Comparison of ENCODE assay signal across 9 cellular contexts in genomic region chr4:122450847-122451246, GRCh38. TPM values are rescaled to one million over a fixed set of nuclear protein-coding genes. Genes with fewer than 3 reads are reported as not detected.
DNase-seq lines count a peak whose midpoint lies in the region; ATAC-seq, FAIRE-seq and TF ChIP-seq lines count a peak whose summit lies in the region.
"Had no signal": no experiment of that assay in that cellular context is flagged by ENCODE, and none has a peak within 500 bp of the region (broad histone marks: within the 10 kb centered on the region; RNA-seq: fewer than 3 reads in every experiment).

No MANE protein-coding gene starts in this region.

- in situ Hi-C loops in GM13977 (cut with MboI; ENCODE audit: low pct_unique_long_range_greater_than_20kb, low sequenced_read_pairs, unreplicated experiment), result no loop called here
- in situ Hi-C loops in K562 (cut with MboI), result no loop called here

- no peaks in the 10 kb centered on the region for H3K9me2 ChIP-seq in OCI-LY1 (ENCODE audit: low read depth, low read length)

- no peaks in the 10 kb centered on the region for H3K27me3 ChIP-seq in OCI-LY1 (ENCODE audit: insufficient read depth, low read length)
- H3K27me3 ChIP-seq in K562 (ENCODE audit: control insufficient read depth in 2 of 2, insufficient read depth in 2 of 2, low read length in 2 of 2), result no peaks in the 10 kb centered on the region
- no peaks in the 10 kb centered on the region for H3K27me3 ChIP-seq in stomach

- H4K20me1 ChIP-seq in OCI-LY1 (ENCODE audit: insufficient read depth, low read length) (no peaks in the 10 kb centered on the region), K562 (replicated peaks; ENCODE audit: control insufficient read depth, insufficient read depth, low read length) (no peaks in the 10 kb centered on the region)

- ATAC-seq in K562 (peak; percentile 88), GM18909 (IDR thresholded peaks at IDR 0.05; ENCODE audit: poor library complexity, unreplicated experiment) (no peak)

- POLR2A ChIA-PET in K562 (lab: Yijun Ruan, JAX), result interaction anchor here (0.6 kb wide), 1 partner anchor 14 kb away, joined by 4 read pairs; no protein-coding TSS in a partner anchor

- H3K36me3 ChIP-seq in OCI-LY1 (ENCODE audit: insufficient read depth, low read length) (no peaks in the 10 kb centered on the region), K562 (ENCODE audit: control insufficient read depth, insufficient read depth, low read length) (no peaks in the 10 kb centered on the region), stomach (no peaks in the 10 kb centered on the region)

- FAIRE-seq in K562 (lab: Jason Lieb, UNC), result peak; percentile 75

- no peak overlapping the region for H3K4me2 ChIP-seq in OCI-LY1 (ENCODE audit: low read length)
- no peak overlapping the region for H3K4me2 ChIP-seq in K562 (ENCODE audit: insufficient read depth, low read length)

- BruUV-seq in K562 (replicated peaks; lab: Mats Ljungman, UMichigan), result no TSS peak

- CTCF ChIA-PET in K562 (lab: Yijun Ruan, JAX; ENCODE audit: low intra/inter-chr PET ratio), result interaction anchor here (1.0 kb wide), 1 partner anchor 150 kb away, joined by 3 read pairs; no protein-coding TSS in a partner anchor

- TF ChIP-seq POLR2A in K562 (conservative IDR thresholded peaks at IDR 0.05) (no peak), stomach (IDR thresholded peaks at IDR 0.05) (no peak)

- no peaks in the 10 kb centered on the region for H3K9me1 ChIP-seq in K562 (ENCODE audit: control insufficient read depth, insufficient read depth, low read length)

- H3K4me1 ChIP-seq in OCI-LY1 (ENCODE audit: insufficient read depth, low read length, severe bottlenecking), result no peaks in the 10 kb centered on the region
- H3K4me1 ChIP-seq in K562 (replicated peaks in 1 of 2; ENCODE audit: control insufficient read depth in 2 of 2, insufficient read depth in 2 of 2, low read length in 2 of 2), result no peaks in the 10 kb centered on the region
- no peaks in the 10 kb centered on the region for H3K4me1 ChIP-seq in stomach

- no peak overlapping the region for H3K27ac ChIP-seq in OCI-LY1 (ENCODE audit: low read depth, low read length, poor library complexity, severe bottlenecking)
- H3K27ac ChIP-seq in K562 (ENCODE audit: extremely low read depth, low read depth, low read length), result no peak overlapping the region
- no peak overlapping the region for H3K27ac ChIP-seq in stomach

- H3K79me2 ChIP-seq in OCI-LY1 (ENCODE audit: insufficient read depth, low read length), result no peaks in the 10 kb centered on the region
- no peaks in the 10 kb centered on the region for H3K79me2 ChIP-seq in K562 (ENCODE audit: control insufficient read depth, insufficient read depth, low read length)

- TF ChIP-seq EP300 in K562 (IDR thresholded peaks at IDR 0.05; ENCODE audit: low read length), result no peak
- no peak for TF ChIP-seq EP300 in stomach (IDR thresholded peaks at IDR 0.05)

- H3K4me3 ChIP-seq in OCI-LY1 (ENCODE audit: low read depth, low read length, poor library complexity, severe bottlenecking) (no peak overlapping the region), K562 (no peak overlapping the region), stomach (no peak overlapping the region)

- TF ChIP-seq CTCF in GM13977 (IDR thresholded peaks at IDR 0.05; ENCODE audit: extremely low read depth, insufficient read depth, missing control alignments) (peak; percentile 22), OCI-LY1 (IDR thresholded peaks at IDR 0.05; ENCODE audit: low read length) (peak; percentile 55), K562 (IDR thresholded peaks at IDR 0.05 in 2 of 3, conservative IDR thresholded peaks at IDR 0.05 in 1 of 3; ENCODE audit: insufficient read depth in 2 of 3, low read depth in 1 of 3, low read length in 3 of 3) (peak; percentile 42 to 69 (median 61); a peak in 4 of 6 replicates), stomach (IDR thresholded peaks at IDR 0.05) (no peak)

- DNase-seq in GM13977 (ENCODE audit: low spot score) (no peak), K562 (ENCODE audit: extremely low read depth in 1 of 4, low spot score in 3 of 4) (peak in 2 of 4 experiments; percentile 12 to 34), NOMO-1 (lab: John Stamatoyannopoulos, UW; ENCODE audit: unreplicated experiment in 2 of 2) (no peak), stomach (no peak)
- DNase-seq in stimulated activated CD4-positive, alpha-beta T cell treated with anti-CD3 and anti-CD28 coated beads, Interleukin-1b, Interleukin-23, amount 100 ng/mL, for 48 hours, result peak; percentile 41
- DNase-seq: NCI-H1694 treated with DMSO at 0.1 percent for 48 hours had no signal

- peak in 1 of 2 experiments; percentile 48; a peak in 2 of 4 replicates for TF ChIP-seq RAD21 in K562 (CRISPR knock-in tag; conservative IDR thresholded peaks at IDR 0.05 in 1 of 2, IDR thresholded peaks at IDR 0.05 in 1 of 2)

- no peak overlapping the region for H2AFZ ChIP-seq in OCI-LY1 (ENCODE audit: low read length)
- no peak overlapping the region for H2AFZ ChIP-seq in K562 (ENCODE audit: low read depth, low read length)

- H3K9me3 ChIP-seq in OCI-LY1 (ENCODE audit: low read length) (no peaks in the 10 kb centered on the region), K562 (replicated peaks; ENCODE audit: control insufficient read depth, insufficient read depth, low read depth, low read length) (no peaks in the 10 kb centered on the region), stomach (no peaks in the 10 kb centered on the region)

- H3F3A ChIP-seq in OCI-LY1 (ENCODE audit: insufficient read depth, low read length), result no peaks in the 10 kb centered on the region

- intact Hi-C loops in K562 (cut with micrococcal nuclease) (loop anchor here (2.0 kb wide), 3 partner anchors 126 to 550 kb away; no protein-coding TSS in a partner anchor), stomach (cut with DNase I; ENCODE audit: low total_unique reads) (no loop called here)

- H3K9ac ChIP-seq in OCI-LY1 (ENCODE audit: low read length), result no peak overlapping the region
- H3K9ac ChIP-seq in K562 (ENCODE audit: insufficient read depth in 1 of 2, low read depth in 2 of 2, low read length in 2 of 2), result no peak overlapping the region

TF ChIP-seq in K562, 482 proteins besides CTCF, POLR2A, EP300 and RAD21:
- TF ChIP-seq NCOA2 (IDR thresholded peaks at IDR 0.05; ENCODE audit: partially characterized antibody in 2 of 2) (peak in 1 of 2 experiments; percentile 11), SMC3 (conservative IDR thresholded peaks at IDR 0.05; ENCODE audit: insufficient read depth, low read depth, low read length) (peak; percentile 27; the same call in 1 of the 2 replicates), MXD1 (CRISPR knock-in tag; IDR thresholded peaks at IDR 0.05; ENCODE audit: borderline replicate concordance, poor library complexity, severe bottlenecking) (no peak)
TF ChIP-seq in K562: peak in this region for 2.

RNA-seq across cellular contexts. Expression of gene IL2, which starts 5.7 kb away (rescaled TPM):
- not detected in 2 replicates for total RNA-seq in K562 (2011; cell fraction: chromatin; rRNA removed; ENCODE audit: low replicate concordance)
- total RNA-seq in K562 (2011; cell fraction: nucleolus; rRNA removed), result not detected in 2 replicates
- total RNA-seq in K562 (2011; cell fraction: nucleoplasm; rRNA removed), result not detected in 2 replicates
- not detected in 2 replicates for total RNA-seq in K562 (2014; rRNA removed)
- total RNA-seq in K562 (2014; rRNA removed; fragmentation: Illumina TruSeq; extraction: Trizol), result not detected in 2 replicates
- not detected in 2 replicates for total RNA-seq in K562 (2015; rRNA removed; fragmentation: Illumina TruSeq; extraction: Trizol)
- total RNA-seq in K562 (2021), result 0.89 and 1.6 TPM in 2 replicates
- polyA plus RNA-seq in K562 (2011; rRNA removed), result not detected in 2 replicates
- not detected in 2 replicates for polyA plus RNA-seq in K562 (2011; cell fraction: cytosol; rRNA removed)
- polyA plus RNA-seq in K562 (2011; cell fraction: nucleus; rRNA removed), result not detected in 2 replicates
- polyA plus RNA-seq in K562 (2012), result not detected in 2 replicates
- polyA plus RNA-seq in K562 (2014; fragmentation: Illumina TruSeq; extraction: Trizol), result not detected in 2 replicates
- polyA plus RNA-seq in K562 (2014; fragmentation: Nextera tagmentation; extraction: Ambion mirVana), result under 1 TPM in 1 of 2 experiments, not detected in 1; 0.11 TPM
- polyA plus RNA-seq in K562 (2014; rRNA removed), result not detected in 2 replicates
- not detected in 2 replicates for polyA minus RNA-seq in K562 (2011; rRNA and poly(A)+ RNA removed)
- not detected in 2 replicates for polyA minus RNA-seq in K562 (2011; cell fraction: cytosol; rRNA and poly(A)+ RNA removed)
- not detected in 2 replicates for polyA minus RNA-seq in K562 (2011; cell fraction: nucleus; rRNA and poly(A)+ RNA removed)
- 1 to 10 TPM in 1 of 5 donors, not detected in 4; 1.5 TPM for total RNA-seq in stomach
- not detected for polyA plus RNA-seq in stomach
- total RNA-seq: temporal lobe had no signal

Comparison
In these comparisons a context has a peak if more than half of its experiments do, and no peak if none do; other contexts are left out.
1. CTCF ChIP-seq: peak in GM13977 (single experiment), OCI-LY1 (single experiment) and K562 (3 of 3); none in stomach (0 of 7).